Comparison of ENCODE assay signal across 14 cellular contexts in the genomic region with DNA sequence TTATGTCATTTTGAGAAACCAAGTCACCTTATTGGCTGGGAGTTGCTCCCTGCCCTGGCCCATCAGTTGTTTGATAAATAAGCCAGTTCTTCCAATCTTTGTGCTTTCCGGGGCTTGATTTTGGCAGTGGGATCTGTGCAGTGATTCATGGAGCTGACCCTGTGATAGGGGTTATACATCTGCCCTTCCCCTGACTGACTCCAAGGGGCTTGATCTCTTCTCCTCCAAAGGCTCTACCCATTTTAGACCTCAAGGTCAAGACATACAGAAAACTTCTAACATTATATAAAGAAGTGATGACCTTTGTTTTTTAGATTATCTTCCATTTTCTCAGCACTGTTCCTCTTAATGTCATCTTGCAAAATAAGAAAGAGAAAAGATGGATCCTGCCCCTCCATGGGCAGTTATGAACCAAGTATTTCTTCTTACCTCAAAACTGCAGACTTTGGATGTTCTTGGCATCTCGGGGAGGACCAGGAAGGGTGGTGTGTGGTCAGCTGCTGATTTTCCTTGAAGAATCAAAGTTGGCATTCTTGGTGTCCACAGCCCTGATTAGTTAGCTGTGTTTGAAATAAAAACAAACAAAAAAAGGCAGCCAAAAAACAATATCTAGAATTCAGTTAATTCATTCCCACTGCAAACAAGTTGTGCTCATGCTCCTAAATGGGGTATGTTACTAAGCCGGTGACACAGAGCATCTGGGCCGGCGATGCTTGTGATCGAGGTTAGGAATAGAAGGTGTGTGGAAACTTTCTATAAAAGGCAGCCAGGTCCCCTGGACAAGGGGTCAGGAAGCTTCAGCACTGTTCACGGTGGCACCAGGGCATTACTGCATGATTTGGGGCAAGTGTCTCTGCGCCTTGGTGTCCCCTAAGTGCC.
DNase-seq lines count a peak whose midpoint lies in the region; ATAC-seq and TF ChIP-seq lines count a peak whose summit lies in the region.
"Had no signal": no experiment of that assay in that cellular context is flagged by ENCODE, and none has a peak within 500 bp of the region (broad histone marks: within the 10 kb centered on the region; RNA-seq: fewer than 3 reads in every experiment).

No MANE protein-coding gene starts in this region.

- intact Hi-C loops in ascending aorta (cut with DNase I), result loop anchor here (1.0 to 2.0 kb wide), 3 partner anchors 14 to 86 kb away; no protein-coding TSS in a partner anchor
- intact Hi-C loops in upper lobe of right lung (cut with DNase I), result no loop called here
- intact Hi-C loops in activated naive CD4-positive, alpha-beta T cell treated with anti-CD3 and anti-CD28 coated beads for 36 hours (cut with micrococcal nuclease), result no loop called here
- intact Hi-C loops in Calu3 (cut with micrococcal nuclease; ENCODE audit: unreplicated experiment), result no loop called here

- H3K4me1 ChIP-seq in ascending aorta (peaks cover 15 to 87% of the 10 kb centered on the region in 2 donors), parathyroid adenoma (no peaks in the 10 kb centered on the region), upper lobe of right lung (peaks cover 45% of the 10 kb centered on the region)

- H3K79me2 ChIP-seq in parathyroid adenoma, result peaks cover 3% of the 10 kb centered on the region

- H3K36me3 ChIP-seq in ascending aorta, result no peaks in the 10 kb centered on the region
- H3K36me3 ChIP-seq in parathyroid adenoma (ENCODE audit: control insufficient read depth, insufficient read depth, low read length), result no peaks in the 10 kb centered on the region
- no peaks in the 10 kb centered on the region for H3K36me3 ChIP-seq in upper lobe of right lung
- H3K36me3 ChIP-seq: pancreas had no signal

- H3K27me3 ChIP-seq in ascending aorta (no peaks in the 10 kb centered on the region), parathyroid adenoma (ENCODE audit: control insufficient read depth, insufficient read depth, low read length) (no peaks in the 10 kb centered on the region), upper lobe of right lung (no peaks in the 10 kb centered on the region)
- H3K27me3 ChIP-seq: pancreas had no signal

- TF ChIP-seq CTCF in ascending aorta (IDR thresholded peaks at IDR 0.05), result no peak
- no peak for TF ChIP-seq CTCF in parathyroid adenoma (IDR thresholded peaks at IDR 0.05)
- no peak for TF ChIP-seq CTCF in upper lobe of right lung (IDR thresholded peaks at IDR 0.05)
- TF ChIP-seq CTCF in Calu3 (IDR thresholded peaks at IDR 0.05; ENCODE audit: unreplicated experiment), result no peak

- H3K9me3 Mint-ChIP-seq in activated naive CD4-positive, alpha-beta T cell treated with anti-CD3 and anti-CD28 coated beads for 36 hours, result no peaks in the 10 kb centered on the region
- H3K9me3 Mint-ChIP-seq in Calu3 (ENCODE audit: low read depth, unreplicated experiment), result no peaks in the 10 kb centered on the region
- H3K9me3 Mint-ChIP-seq: stimulated activated naive CD8-positive, alpha-beta T cell treated with anti-CD3 and anti-CD28 coated beads, Interleukin-15, Interleukin-2, amounts not matched to agents 100 ng/mL and 50 ng/mL, for 24 hours had no signal

- peaks cover 16% of the 10 kb centered on the region for H3K4me1 Mint-ChIP-seq in activated naive CD4-positive, alpha-beta T cell treated with anti-CD3 and anti-CD28 coated beads for 36 hours (ENCODE audit: low read depth)
- no peaks in the 10 kb centered on the region for H3K4me1 Mint-ChIP-seq in Calu3 (ENCODE audit: low read depth, unreplicated experiment)

- H3K27me3 Mint-ChIP-seq in activated naive CD4-positive, alpha-beta T cell treated with anti-CD3 and anti-CD28 coated beads for 36 hours (ENCODE audit: low read depth), result no peaks in the 10 kb centered on the region
- H3K27me3 Mint-ChIP-seq in Calu3 (ENCODE audit: unreplicated experiment), result no peaks in the 10 kb centered on the region

- no peak overlapping the region for H3K4me3 Mint-ChIP-seq in activated naive CD4-positive, alpha-beta T cell treated with anti-CD3 and anti-CD28 coated beads for 36 hours
- no peak overlapping the region for H3K4me3 Mint-ChIP-seq in Calu3 (ENCODE audit: low read depth, unreplicated experiment)
- H3K4me3 Mint-ChIP-seq: stimulated activated naive CD8-positive, alpha-beta T cell treated with anti-CD3 and anti-CD28 coated beads, Interleukin-15, Interleukin-2, amounts not matched to agents 100 ng/mL and 50 ng/mL, for 24 hours had no signal

- DNase-seq in ascending aorta (ENCODE audit: low spot score in 2 of 2) (peak; percentile 40 to 75), fibroblast of peridontal ligament (ENCODE audit: extremely low read depth) (peak; percentile 71), upper lobe of right lung (no peak), kidney tubule cell (ENCODE audit: low spot score) (no peak), Calu3 (no peak)
- no peak for DNase-seq in activated naive CD4-positive, alpha-beta T cell treated with anti-CD3 and anti-CD28 coated beads for 36 hours
- DNase-seq: activated naive CD4-positive, alpha-beta T cell treated with Interleukin-2 at 50 U/mL for 16 hours; NCI-H1436 treated with DMSO at 0.1 percent for 48 hours; NCI-H69; pancreas; stimulated activated CD4-positive, alpha-beta T cell treated with anti-CD3 and anti-CD28 coated beads, Interleukin-4, amount 100 ng/mL, for 4 hours had no signal

- no peak overlapping the region for H3K9ac ChIP-seq in parathyroid adenoma

- no peak overlapping the region for H3K4me2 ChIP-seq in parathyroid adenoma (ENCODE audit: low read length)

- no peak for ATAC-seq in upper lobe of right lung
- ATAC-seq: K562 had no signal

- H3K36me3 Mint-ChIP-seq in activated naive CD4-positive, alpha-beta T cell treated with anti-CD3 and anti-CD28 coated beads for 36 hours (ENCODE audit: low read depth), result no peaks in the 10 kb centered on the region
- H3K36me3 Mint-ChIP-seq in Calu3 (ENCODE audit: insufficient read depth, unreplicated experiment), result no peaks in the 10 kb centered on the region

- no TSS peak for BruUV-seq in Calu3 (replicated peaks; lab: Mats Ljungman, UMichigan)

- no peak overlapping the region for H2AFZ ChIP-seq in parathyroid adenoma

- H3K27ac ChIP-seq in ascending aorta, result peak overlapping the region; percentile 96 to 97
- H3K27ac ChIP-seq in parathyroid adenoma, result peak overlapping the region; percentile 0
- peak overlapping the region; percentile 65 for H3K27ac ChIP-seq in upper lobe of right lung

- no peaks in the 10 kb centered on the region for H3K9me3 ChIP-seq in ascending aorta
- no peaks in the 10 kb centered on the region for H3K9me3 ChIP-seq in parathyroid adenoma (ENCODE audit: control insufficient read depth, low read length)
- no peaks in the 10 kb centered on the region for H3K9me3 ChIP-seq in upper lobe of right lung
- H3K9me3 ChIP-seq: pancreas had no signal

- H3K4me3 ChIP-seq in ascending aorta (no peak overlapping the region), parathyroid adenoma (ENCODE audit: low read depth, low read length) (no peak overlapping the region), upper lobe of right lung (no peak overlapping the region)
- H3K4me3 ChIP-seq: K562, pancreas had no signal

- CTCF ChIA-PET in activated naive CD4-positive, alpha-beta T cell treated with anti-CD3 and anti-CD28 coated beads for 36 hours (lab: Charles Lee), result interaction anchor here (0.8 to 2.1 kb wide), 3 partner anchors 11 to 87 kb away, joined by 3 to 5 read pairs (median 3); no protein-coding TSS in a partner anchor
- CTCF ChIA-PET in Calu3 (lab: Charles Lee), result no interaction called here

- H3K27ac Mint-ChIP-seq in activated naive CD4-positive, alpha-beta T cell treated with anti-CD3 and anti-CD28 coated beads for 36 hours, result no peak overlapping the region
- H3K27ac Mint-ChIP-seq in Calu3 (ENCODE audit: unreplicated experiment), result no peak overlapping the region
- H3K27ac Mint-ChIP-seq: stimulated activated naive CD8-positive, alpha-beta T cell treated with anti-CD3 and anti-CD28 coated beads, Interleukin-15, Interleukin-2, amounts not matched to agents 100 ng/mL and 50 ng/mL, for 24 hours had no signal

Comparison
In these comparisons a context has a peak if more than half of its experiments do, and no peak if none do; other contexts are left out.
1. DNase-seq: peak in ascending aorta (2 of 2) and fibroblast of peridontal ligament (single experiment); none in upper lobe of right lung (single experiment), activated naive CD4-positive, alpha-beta T cell treated with anti-CD3 and anti-CD28 coated beads for 36 hours (single experiment), kidney tubule cell (single experiment) and Calu3 (single experiment).
2. H3K27ac ChIP-seq: peak in every context shown above with its lines; median percentile 96 in ascending aorta; 65 in upper lobe of right lung; 0 in parathyroid adenoma.